In the genomic region with DNA sequence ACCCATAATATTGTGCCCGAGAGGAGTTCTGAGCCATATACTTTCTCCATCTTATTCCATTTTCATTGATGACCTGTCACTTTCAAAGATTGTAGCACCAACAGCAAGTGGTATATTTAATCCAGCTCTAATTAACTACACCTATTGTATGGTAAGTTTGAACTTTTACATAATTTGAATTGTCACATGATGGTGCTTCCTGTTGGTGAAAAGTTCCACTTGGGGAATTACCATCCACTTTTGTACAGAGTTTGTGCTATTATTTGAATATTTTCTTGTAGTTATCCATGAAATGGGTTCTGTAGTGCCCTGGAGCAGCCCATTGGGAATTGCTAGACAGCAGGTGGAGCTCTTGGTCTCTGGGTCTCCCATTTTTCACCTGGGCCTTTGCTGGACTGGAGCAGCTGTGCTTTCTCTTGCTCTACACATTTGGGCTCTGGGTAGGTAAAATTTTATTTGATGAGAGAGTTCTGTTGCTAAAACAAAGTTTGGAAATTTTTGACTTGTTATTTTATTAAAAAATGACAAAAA, we compare ENCODE assay signal across 8 cellular contexts. TPM values are rescaled to one million over a fixed set of nuclear protein-coding genes. Genes with fewer than 3 reads are reported as not detected.
DNase-seq lines count a peak whose midpoint lies in the region; ATAC-seq and TF ChIP-seq lines count a peak whose summit lies in the region.

No MANE protein-coding gene starts in this region.

- no peak overlapping the region for H3K4me3 Mint-ChIP-seq in neural progenitor cell

- H4K20me1 ChIP-seq in neural progenitor cell (ENCODE audit: low read depth): no peaks in the 10 kb centered on the region

- no peaks in the 10 kb centered on the region for H3K4me1 ChIP-seq in breast epithelium
- no peaks in the 10 kb centered on the region for H3K4me1 ChIP-seq in neural progenitor cell
- H3K4me1 ChIP-seq in aorta (ENCODE audit: control insufficient read depth in 1 of 2, insufficient read depth in 2 of 2, low read length in 2 of 2): no peaks in the 10 kb centered on the region

- no peaks in the 10 kb centered on the region for H3K27me3 Mint-ChIP-seq in neural progenitor cell (ENCODE audit: insufficient read depth, low read depth)

- H3K27me3 ChIP-seq in breast epithelium: no peaks in the 10 kb centered on the region
- H3K27me3 ChIP-seq in neural progenitor cell: no peaks in the 10 kb centered on the region
- no peaks in the 10 kb centered on the region for H3K27me3 ChIP-seq in aorta (ENCODE audit: control insufficient read depth in 1 of 2, insufficient read depth in 2 of 2, low read length in 1 of 2)

- peak; percentile 23 for DNase-seq in NCI-H1105 treated with DMSO at 0.1 percent for 48 hours (lab: John Stamatoyannopoulos, UW)
- no peak for DNase-seq in NCI-H1105 (lab: John Stamatoyannopoulos, UW)
- peak; percentile 14 for DNase-seq in LoVo (ENCODE audit: low spot score)
- DNase-seq in breast epithelium (ENCODE audit: low spot score in 2 of 2): no peak
- DNase-seq in neural progenitor cell (ENCODE audit: low spot score): peak; percentile 32
- no peak for DNase-seq in aorta
- DNase-seq in T-helper 2 cell: no peak
- no peak for DNase-seq in hippocampal formation (lab: John Stamatoyannopoulos, UW)

- H3K9ac ChIP-seq in neural progenitor cell: no peak overlapping the region

- H3K27ac ChIP-seq in breast epithelium: no peak overlapping the region
- no peak overlapping the region for H3K27ac ChIP-seq in neural progenitor cell
- H3K27ac ChIP-seq in aorta (ENCODE audit: low read depth in 1 of 2, low read length in 2 of 2): no peak overlapping the region

- no peak for ATAC-seq in aorta (ENCODE audit: low FRiP score)

- no peak for TF ChIP-seq POLR2A in breast epithelium (IDR thresholded peaks at IDR 0.05)

- no peaks in the 10 kb centered on the region for H3K36me3 Mint-ChIP-seq in neural progenitor cell

- H3K9me3 Mint-ChIP-seq in neural progenitor cell: no peaks in the 10 kb centered on the region

- H2AFZ ChIP-seq in neural progenitor cell (replicated peaks): no peak overlapping the region

- no peaks in the 10 kb centered on the region for H3K9me3 ChIP-seq in breast epithelium
- no peaks in the 10 kb centered on the region for H3K9me3 ChIP-seq in neural progenitor cell (ENCODE audit: low read depth)
- H3K9me3 ChIP-seq in aorta (ENCODE audit: control insufficient read depth, low read length): no peaks in the 10 kb centered on the region

- H3K4me3 ChIP-seq in breast epithelium: no peak overlapping the region
- no peak overlapping the region for H3K4me3 ChIP-seq in neural progenitor cell
- H3K4me3 ChIP-seq in aorta (ENCODE audit: low read length in 2 of 2): no peak overlapping the region

- WGBS in aorta, 2 donors: 91 to 94% methylated on average over 1 of the region's 1 CpG

- H3K27ac Mint-ChIP-seq in neural progenitor cell: no peak overlapping the region

- H3K4me2 ChIP-seq in neural progenitor cell: no peak overlapping the region

- H3F3A ChIP-seq in neural progenitor cell (ENCODE audit: low read depth): no peaks in the 10 kb centered on the region

- intact Hi-C loops in breast epithelium (cut with DNase I; ENCODE audit: low total_unique reads) (no loop called here), aorta (cut with DNase I) (no loop called here)

- H3K36me3 ChIP-seq in breast epithelium (no peaks in the 10 kb centered on the region), neural progenitor cell (no peaks in the 10 kb centered on the region), aorta (ENCODE audit: control insufficient read depth in 1 of 2, insufficient read depth in 2 of 2, low read length in 1 of 2) (peaks cover 0 to 1% of the 10 kb centered on the region in 2 donors)

- no peaks in the 10 kb centered on the region for H3K79me2 ChIP-seq in neural progenitor cell (ENCODE audit: low read depth)

- TF ChIP-seq CTCF in breast epithelium (IDR thresholded peaks at IDR 0.05): peak in 2 of 3 donors; percentile 19 to 27
- peak; percentile 54 for TF ChIP-seq CTCF in neural progenitor cell (IDR thresholded peaks at IDR 0.05)

- H3K4me1 Mint-ChIP-seq in neural progenitor cell: no peaks in the 10 kb centered on the region

RNA-seq across cellular contexts. Expression of a gene that starts 3.0 kb away (rescaled TPM):
- total RNA-seq in breast epithelium: under 1 TPM in 2 of 3 donors, not detected in 1; 0.33 to 0.59 TPM
- total RNA-seq in neural progenitor cell (ENCODE audit: low replicate concordance): not detected in 2 replicates
- total RNA-seq in aorta: 1 to 10 TPM in 1 of 2 donors, under 1 TPM in 1; 0.26 to 1.0 TPM
- polyA plus RNA-seq in aorta: 1 to 10 TPM in 1 of 2 donors, under 1 TPM in 1; 0.88 to 3.0 TPM

RNA-seq across cellular contexts. Expression of a gene that starts 7.5 kb away (rescaled TPM):
- 1 to 10 TPM; 1.4 to 2.3 (median 1.6) TPM for total RNA-seq in breast epithelium
- 5.4 and 7.0 TPM in 2 replicates for total RNA-seq in neural progenitor cell (ENCODE audit: low replicate concordance)
- 1 to 10 TPM in 1 of 2 donors, under 1 TPM in 1; 0.91 to 1.1 TPM for total RNA-seq in aorta
- polyA plus RNA-seq in aorta: 1 to 10 TPM in 1 of 2 donors, under 1 TPM in 1; 0.56 to 1.9 TPM

RNA-seq across cellular contexts. Expression of a gene that starts 7.7 kb away (rescaled TPM):
- total RNA-seq in breast epithelium (10 to 100 TPM; 20.3 to 22.8 (median 22.1) TPM), neural progenitor cell (ENCODE audit: low replicate concordance) (41.6 and 53.5 TPM in 2 replicates), aorta (10 to 100 TPM; 43.2 to 44.7 TPM)
- polyA plus RNA-seq in aorta: 10 to 100 TPM; 16.9 TPM

RNA-seq across cellular contexts. Expression of a gene that starts 32.3 kb away (rescaled TPM):
- total RNA-seq in breast epithelium (1 to 10 TPM in 2 of 3 donors, under 1 TPM in 1; 0.48 to 1.6 (median 1.0) TPM), neural progenitor cell (ENCODE audit: low replicate concordance) (not detected in 2 replicates), aorta (10 to 100 TPM in 1 of 2 donors, 1 to 10 TPM in 1; 5.6 to 11.6 TPM)
- polyA plus RNA-seq in aorta: 10 to 100 TPM; 10.5 to 50.8 TPM

Comparison
In these comparisons a context has a peak if more than half of its experiments do, and no peak if none do; other contexts are left out.
1. DNase-seq: peak in NCI-H1105 treated with DMSO at 0.1 percent for 48 hours (single experiment), LoVo (single experiment) and neural progenitor cell (single experiment); none in NCI-H1105 (single experiment), breast epithelium (0 of 2), aorta (0 of 2), T-helper 2 cell (0 of 5) and hippocampal formation (0 of 2).